In the genomic region with DNA sequence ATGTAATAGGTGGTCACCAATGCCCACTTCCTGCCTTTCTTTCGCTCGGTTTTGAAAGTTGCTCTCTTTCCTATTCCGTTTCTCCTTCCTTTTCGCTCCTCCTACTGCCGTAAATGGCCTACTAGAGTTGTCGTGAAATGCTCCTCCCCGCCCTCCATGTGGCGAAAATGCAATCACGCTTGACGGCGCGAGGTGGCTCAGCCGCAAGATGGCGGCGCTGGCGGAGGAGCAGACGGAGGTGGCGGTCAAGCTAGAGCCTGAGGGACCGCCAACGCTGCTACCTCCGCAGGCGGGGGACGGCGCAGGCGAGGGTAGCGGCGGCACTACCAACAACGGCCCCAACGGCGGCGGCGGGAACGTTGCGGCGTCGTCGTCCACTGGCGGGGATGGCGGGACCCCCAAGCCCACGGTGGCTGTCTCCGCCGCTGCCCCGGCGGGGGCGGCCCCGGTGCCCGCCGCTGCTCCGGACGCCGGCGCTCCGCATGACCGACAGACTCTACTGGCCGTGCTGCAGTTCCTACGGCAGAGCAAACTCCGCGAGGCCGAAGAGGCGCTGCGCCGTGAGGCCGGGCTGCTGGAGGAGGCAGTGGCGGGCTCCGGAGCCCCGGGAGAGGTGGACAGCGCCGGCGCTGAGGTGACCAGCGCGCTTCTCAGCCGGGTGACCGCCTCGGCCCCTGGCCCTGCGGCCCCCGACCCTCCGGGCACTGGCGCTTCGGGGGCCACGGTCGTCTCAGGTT, we compare ENCODE assay signal across 8 cellular contexts. TPM values are rescaled to one million over a fixed set of nuclear protein-coding genes. Genes with fewer than 3 reads are reported as not detected.
A peak's percentile ranks its signal among the peaks of the same experiment; 100 is the strongest.
DNase-seq lines count a peak whose midpoint lies in the region; ATAC-seq and TF ChIP-seq lines count a peak whose summit lies in the region.

A gene (plus strand): TSS at position 195 of the 737 bp plus-strand sequence. CDS start 14 bp downstream, at position 209.

- H3K27me3 Mint-ChIP-seq in central memory CD8-positive, alpha-beta T cell = no peaks in the 10 kb centered on the region

- peaks cover 5% of the 10 kb centered on the region for H3K4me1 Mint-ChIP-seq in central memory CD8-positive, alpha-beta T cell

- peak in 3 of 11 experiments; percentile 27 to 47 (median 42) for TF ChIP-seq CTCF in spleen (IDR thresholded peaks at IDR 0.05 in 8 of 11, conservative IDR thresholded peaks at IDR 0.05 in 3 of 11)

- intact Hi-C loops in spleen (cut with DNase I; ENCODE audit: low total_unique reads) = no loop called here

- H3K9me3 ChIP-seq in spleen = no peaks in the 10 kb centered on the region

- H3K27ac Mint-ChIP-seq in central memory CD8-positive, alpha-beta T cell (ENCODE audit: low read depth) = peak within 1 kb of the TSS; percentile 73

- peaks cover 6% of the 10 kb centered on the region for H3K36me3 Mint-ChIP-seq in central memory CD8-positive, alpha-beta T cell (ENCODE audit: insufficient read depth)

- peaks cover 0 to 3% (median 0%) of the 10 kb centered on the region in 6 donors for H3K36me3 ChIP-seq in spleen

- ATAC-seq in GM19043 (IDR thresholded peaks at IDR 0.05; ENCODE audit: low read depth, unreplicated experiment) = peak; percentile 37
- peak; percentile 69 for ATAC-seq in HG03354 (IDR thresholded peaks at IDR 0.05; ENCODE audit: poor library complexity, severe bottlenecking, unreplicated experiment)
- ATAC-seq in central memory CD8-positive, alpha-beta T cell (replicated peaks; ENCODE audit: extremely low read depth, poor library complexity, severe bottlenecking) = peak; percentile 67

- peaks cover 9 to 39% (median 17%) of the 10 kb centered on the region in 6 donors for H3K4me1 ChIP-seq in spleen

- peak within 1 kb of the TSS; percentile 87 to 100 (median 100) for H3K4me3 ChIP-seq in spleen

- peak within 1 kb of the TSS; percentile 86 to 95 (median 94) for H3K27ac ChIP-seq in spleen

- no peaks in the 10 kb centered on the region for H3K27me3 ChIP-seq in spleen (replicated peaks in 1 of 7)

- peak; percentile 95 for DNase-seq in AG20443 (ENCODE audit: low spot score)
- DNase-seq in NCI-H446 (lab: John Stamatoyannopoulos, UW) = peak; percentile 67 to 89
- DNase-seq in activated CD4-positive, CD25-positive, alpha-beta regulatory T cell treated with anti-CD3 and anti-CD28 coated beads, Interleukin-2, amount 50 U/mL, for 16 hours (ENCODE audit: low read depth, low spot score) = peak; percentile 85
- DNase-seq in central memory CD8-positive, alpha-beta T cell (ENCODE audit: low spot score in 2 of 2) = peak; percentile 74 to 88
- DNase-seq in iris pigment epithelial cell (ENCODE audit: low read depth) = peak; percentile 97
- peak; percentile 97 for DNase-seq in spleen

- peak in 2 of 3 donors; percentile 74 to 92 for TF ChIP-seq POLR2A in spleen (IDR thresholded peaks at IDR 0.05)

- 0 to 1% (median 0%) methylated on average over 36 to 81 of the region's 81 CpGs for WGBS in spleen, 5 donors

- no peaks in the 10 kb centered on the region for H3K9me3 Mint-ChIP-seq in central memory CD8-positive, alpha-beta T cell

- peak within 1 kb of the TSS; percentile 93 for H3K4me3 Mint-ChIP-seq in central memory CD8-positive, alpha-beta T cell

RNA-seq across cellular contexts. Expression of the gene that starts here (rescaled TPM):
- total RNA-seq in spleen = 1 to 10 TPM; 4.0 to 7.7 (median 4.7) TPM
- 1 to 10 TPM; 2.3 to 2.9 (median 2.5) TPM for polyA plus RNA-seq in spleen

Comparison
In these comparisons a context has a peak if more than half of its experiments do, and no peak if none do; other contexts are left out.
1. Peak in every context shown above with its lines: DNase-seq, ATAC-seq, H3K4me3 ChIP-seq and H3K27ac ChIP-seq.